1 cellular context compared by ENCODE assay signal in the genomic region with DNA sequence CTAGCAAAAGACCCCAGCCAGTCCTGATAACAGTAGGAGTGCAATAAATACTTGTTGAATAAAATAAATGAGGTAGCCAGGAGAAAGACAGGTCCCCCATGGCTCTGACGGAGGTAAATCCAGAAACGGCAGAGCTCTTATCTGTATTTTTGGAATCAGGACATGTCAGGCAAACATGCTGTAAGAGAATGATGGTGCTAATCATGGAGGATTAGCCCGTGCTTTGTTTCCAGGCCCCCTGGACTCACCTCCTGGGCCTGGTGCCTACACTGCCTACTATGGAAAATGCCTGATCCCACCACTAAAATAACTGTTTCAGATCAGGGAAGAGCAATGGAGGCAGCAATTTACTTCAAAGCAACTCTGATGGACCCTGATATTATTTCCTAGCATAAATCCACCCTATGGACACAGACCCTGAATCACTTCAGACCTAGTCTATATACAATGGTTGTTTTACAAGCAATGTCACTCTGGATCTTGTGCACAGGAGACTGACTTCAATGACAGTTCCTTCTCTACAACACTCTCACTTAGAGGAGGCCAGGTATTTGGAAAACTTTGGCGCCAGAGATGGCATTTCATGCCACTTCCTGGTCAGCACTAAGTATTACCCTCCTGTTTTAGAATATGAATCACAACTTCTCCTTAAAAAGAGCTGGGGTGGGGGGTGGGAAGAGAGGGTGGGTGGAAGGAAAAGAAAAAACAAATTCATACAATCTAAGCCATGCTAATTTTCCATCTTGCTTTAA.
TF ChIP-seq lines count a peak whose summit lies in the region.

No MANE protein-coding gene starts in this region.

TF ChIP-seq in GM23338, 12 proteins besides CTCF, POLR2A, EP300 and RAD21:
- TF ChIP-seq ZNF331 (CRISPR knock-in tag; IDR thresholded peaks at IDR 0.05; ENCODE audit: low read depth) = no peak
